ENCODE assay signal across 9 cellular contexts in the genomic region with DNA sequence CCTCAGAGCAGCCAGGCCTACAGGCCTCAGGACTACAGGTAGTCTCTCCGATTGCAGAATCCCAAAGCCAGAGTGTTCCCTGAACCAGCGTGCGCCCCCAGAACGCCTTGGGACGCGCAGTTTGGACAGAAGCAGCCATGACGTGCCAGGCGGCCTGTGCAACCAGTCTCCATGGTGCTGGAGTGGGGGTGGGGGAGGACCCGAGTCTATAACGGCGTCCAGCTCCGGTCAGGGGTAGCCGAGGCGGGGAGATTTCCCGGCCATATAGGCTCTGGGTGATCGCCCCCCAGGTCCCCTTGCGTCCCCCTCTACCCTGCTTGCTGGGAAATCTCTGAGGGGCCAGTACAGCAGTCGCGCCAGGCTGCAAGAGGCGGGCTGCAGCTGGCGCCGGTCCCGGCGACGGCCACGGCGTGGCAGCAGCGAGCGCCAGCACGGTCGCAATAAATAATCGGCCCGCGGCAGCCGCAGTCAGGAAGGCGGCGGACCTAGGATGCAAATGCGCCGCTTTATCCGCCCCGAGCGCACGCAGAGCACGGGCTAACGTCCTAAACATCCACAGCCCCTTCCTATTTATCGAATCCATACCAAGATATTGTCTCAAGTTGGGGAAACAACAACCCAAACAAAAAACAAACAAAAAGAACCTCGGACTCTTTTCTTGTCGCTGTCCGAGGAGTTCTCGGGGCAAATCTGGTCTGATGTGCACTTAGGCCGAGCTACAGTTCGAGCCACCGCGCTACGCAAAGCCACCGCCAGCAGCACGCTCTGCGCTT. TPM values are rescaled to one million over a fixed set of nuclear protein-coding genes. Genes with fewer than 3 reads are reported as not detected.
A peak's percentile ranks its signal among the peaks of the same experiment; 100 is the strongest.
DNase-seq lines count a peak whose midpoint lies in the region; ATAC-seq and TF ChIP-seq lines count a peak whose summit lies in the region.
"Had no signal": no experiment of that assay in that cellular context is flagged by ENCODE, and none has a peak within 500 bp of the region (broad histone marks: within the 10 kb centered on the region; RNA-seq: fewer than 3 reads in every experiment).

No MANE protein-coding gene starts in this region.

- peaks cover 46 to 100% (median 100%) of the 10 kb centered on the region in 45 donors for H3K27me3 ChIP-seq in dorsolateral prefrontal cortex

- peak; percentile 34 to 75 (median 67) for TF ChIP-seq CTCF in dorsolateral prefrontal cortex (IDR thresholded peaks at IDR 0.05 in 54 of 56, conservative IDR thresholded peaks at IDR 0.05 in 2 of 56; ENCODE audit: low read depth in 1 of 56, partially characterized antibody in 56 of 56)

- DNase-seq in SKM-1 treated with dmso at 0.1 percent for 144 hours (lab: John Stamatoyannopoulos, UW; ENCODE audit: unreplicated experiment): peak; percentile 75
- DNase-seq in SKM-1 (lab: John Stamatoyannopoulos, UW; ENCODE audit: unreplicated experiment): no peak
- DNase-seq in NCI-H2171 (lab: John Stamatoyannopoulos, UW): peak; percentile 55
- DNase-seq in dorsolateral prefrontal cortex: peak in 7 of 10 donors; percentile 22 to 50 (median 33)
- peak; percentile 89 to 92 for DNase-seq in lung microvascular endothelial cell (ENCODE audit: low read depth in 2 of 2)
- peak; percentile 36 for DNase-seq in stimulated activated CD8-positive, alpha-beta memory T cell treated with anti-CD3 and anti-CD28 coated beads, Interleukin-12 subunit alpha, Interleukin-12 subunit beta, amount 100 ng/mL, for 1 hour (ENCODE audit: low read depth)

- ATAC-seq in HG02840 (IDR thresholded peaks at IDR 0.05; ENCODE audit: low FRiP score, unreplicated experiment): peak; percentile 60
- ATAC-seq in activated CD4-positive, CD25-positive, alpha-beta regulatory T cell treated with anti-CD3 and anti-CD28 coated beads, Interleukin-2, amount 50 U/mL, for 24 hours: peak; percentile 81 to 85

- intact Hi-C loops in dorsolateral prefrontal cortex (cut with DNase I): loop anchor here in 1 of 2 donors (10.0 kb wide), 1 partner anchor 296 kb away; no protein-coding TSS in a partner anchor

- no peak overlapping the region for H3K27ac ChIP-seq in dorsolateral prefrontal cortex

- peak overlapping the region in 47 of 59 donors; percentile 2 to 60 (median 28) for H3K4me3 ChIP-seq in dorsolateral prefrontal cortex

RNA-seq across cellular contexts. Expression of gene HOXA3, which starts 1.6 kb away (rescaled TPM):
- total RNA-seq in dorsolateral prefrontal cortex: under 1 TPM in 2 of 120 experiments, not detected in 118; 0.17 to 0.88 TPM
- 2.4 and 5.0 TPM in 2 replicates for total RNA-seq in lung microvascular endothelial cell
- total RNA-seq: temporal lobe had no signal

RNA-seq across cellular contexts. Expression of gene HOXA6, which starts 3.2 kb away (rescaled TPM):
- total RNA-seq in dorsolateral prefrontal cortex: not detected
- 2.0 and 2.4 TPM in 2 replicates for total RNA-seq in lung microvascular endothelial cell
- total RNA-seq: temporal lobe had no signal

RNA-seq across cellular contexts. Expression of gene HOXA7, which starts 5.7 kb away (rescaled TPM):
- total RNA-seq in dorsolateral prefrontal cortex (not detected), lung microvascular endothelial cell (1.5 and 1.8 TPM in 2 replicates)
- total RNA-seq: temporal lobe had no signal

RNA-seq across cellular contexts. Expression of gene HOXA5, which starts 7.3 kb away (rescaled TPM):
- total RNA-seq in dorsolateral prefrontal cortex (1 to 10 TPM in 1 of 120 experiments, under 1 TPM in 1, not detected in 118; 0.35 to 1.8 TPM), lung microvascular endothelial cell (5.8 and 7.0 TPM in 2 replicates)
- total RNA-seq: temporal lobe had no signal

RNA-seq across cellular contexts. Expression of gene HOXA9, which starts 14.6 kb away (rescaled TPM):
- total RNA-seq in dorsolateral prefrontal cortex (not detected), lung microvascular endothelial cell (2.0 and 3.9 TPM in 2 replicates)
